Comparison of ENCODE assay signal across 1 cellular context in genomic region chr19:33446156-33446917, GRCh38.
TF ChIP-seq lines count a peak whose summit lies in the region.

No MANE protein-coding gene starts in this region.

TF ChIP-seq in IMR-90, 13 proteins besides CTCF, POLR2A, EP300 and RAD21:
- TF ChIP-seq NFE2L2 (IDR thresholded peaks at IDR 0.05; ENCODE audit: low read depth, low read length) (no peak), CEBPB (IDR thresholded peaks at IDR 0.05; ENCODE audit: low read depth, low read length) (no peak), FOS (IDR thresholded peaks at IDR 0.05; ENCODE audit: low read depth, low read length) (no peak), MXI1 (IDR thresholded peaks at IDR 0.05; ENCODE audit: borderline replicate concordance, low read depth, low read length) (no peak), RFX5 (IDR thresholded peaks at IDR 0.05; ENCODE audit: low read depth, low read length) (no peak)
